In the genomic region with DNA sequence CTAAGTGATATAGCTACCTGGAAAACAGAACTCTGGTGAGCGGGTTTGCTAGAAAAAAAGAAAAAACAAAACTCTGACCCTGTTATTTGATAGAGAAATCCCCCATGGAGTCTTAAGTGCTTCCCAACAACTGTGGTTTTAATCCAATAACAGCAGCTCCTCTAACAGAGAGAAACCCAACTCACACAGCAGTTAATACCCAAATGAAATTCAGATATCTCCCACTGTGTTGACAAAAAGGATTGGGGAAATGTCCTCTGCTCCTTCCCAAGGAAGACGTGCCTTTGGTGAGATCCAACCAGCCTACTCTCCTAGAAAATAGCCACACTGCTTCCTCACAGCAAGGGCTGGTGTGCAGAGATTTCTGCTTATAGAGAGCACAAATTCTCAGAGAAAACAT, we compare ENCODE assay signal across 17 cellular contexts.
"Had no signal": no experiment of that assay in that cellular context is flagged by ENCODE, and none has a peak within 500 bp of the region (broad histone marks: within the 10 kb centered on the region; RNA-seq: fewer than 3 reads in every experiment).

No MANE protein-coding gene starts in this region.

- H3K27ac Mint-ChIP-seq: dendritic cell treated with granulocyte-macrophage colony-stimulating factor and Interleukin-4, amounts not matched to agents 40 ng/mL and 50 ng/mL, for 4 days; naive thymus-derived CD4-positive, alpha-beta T cell; nephron progenitor cell; stimulated activated effector memory CD8-positive, alpha-beta T cell treated with anti-CD3 and anti-CD28 coated beads, Interleukin-12 subunit alpha, Interleukin-12 subunit beta, amount 100 ng/mL, for 72 hours; stimulated activated naive CD8-positive, alpha-beta T cell treated with anti-CD3 and anti-CD28 coated beads, Interleukin-15, Interleukin-2, amounts not matched to agents 100 ng/mL and 50 ng/mL, for 24 hours had no signal

- H3K4me1 Mint-ChIP-seq: nephron progenitor cell had no signal

- ATAC-seq: heart left ventricle; naive thymus-derived CD4-positive, alpha-beta T cell; psoas muscle; right lobe of liver; stimulated activated effector memory CD8-positive, alpha-beta T cell treated with anti-CD3 and anti-CD28 coated beads, Interleukin-12 subunit alpha, Interleukin-12 subunit beta, amount 100 ng/mL, for 72 hours; upper lobe of right lung had no signal

- DNase-seq: erythroblast; foreskin melanocyte; heart left ventricle; hippocampal formation; kidney glomerular epithelial cell; naive thymus-derived CD4-positive, alpha-beta T cell; nephron progenitor cell; psoas muscle; retina; right lobe of liver; stimulated activated CD4-positive, alpha-beta T cell treated with anti-CD3 and anti-CD28 coated beads, Interleukin-4, amount 100 ng/mL, for 1 hour; stimulated activated CD8-positive, alpha-beta memory T cell treated with anti-CD3 and anti-CD28 coated beads, Interleukin-4, amount 100 ng/mL, for 48 hours; tibial artery; upper lobe of right lung had no signal

- H3K36me3 Mint-ChIP-seq: naive thymus-derived CD4-positive, alpha-beta T cell; stimulated activated effector memory CD8-positive, alpha-beta T cell treated with anti-CD3 and anti-CD28 coated beads, Interleukin-12 subunit alpha, Interleukin-12 subunit beta, amount 100 ng/mL, for 72 hours had no signal

- H3K4me3 Mint-ChIP-seq: dendritic cell treated with granulocyte-macrophage colony-stimulating factor and Interleukin-4, amounts not matched to agents 40 ng/mL and 50 ng/mL, for 4 days; naive thymus-derived CD4-positive, alpha-beta T cell; nephron progenitor cell; stimulated activated effector memory CD8-positive, alpha-beta T cell treated with anti-CD3 and anti-CD28 coated beads, Interleukin-12 subunit alpha, Interleukin-12 subunit beta, amount 100 ng/mL, for 72 hours; stimulated activated naive CD8-positive, alpha-beta T cell treated with anti-CD3 and anti-CD28 coated beads, Interleukin-15, Interleukin-2, amounts not matched to agents 100 ng/mL and 50 ng/mL, for 24 hours had no signal

- H3K9me3 Mint-ChIP-seq: dendritic cell treated with granulocyte-macrophage colony-stimulating factor and Interleukin-4, amounts not matched to agents 40 ng/mL and 50 ng/mL, for 4 days; stimulated activated effector memory CD8-positive, alpha-beta T cell treated with anti-CD3 and anti-CD28 coated beads, Interleukin-12 subunit alpha, Interleukin-12 subunit beta, amount 100 ng/mL, for 72 hours; stimulated activated naive CD8-positive, alpha-beta T cell treated with anti-CD3 and anti-CD28 coated beads, Interleukin-15, Interleukin-2, amounts not matched to agents 100 ng/mL and 50 ng/mL, for 24 hours had no signal
